ENCODE assay signal across 11 cellular contexts in the genomic region with DNA sequence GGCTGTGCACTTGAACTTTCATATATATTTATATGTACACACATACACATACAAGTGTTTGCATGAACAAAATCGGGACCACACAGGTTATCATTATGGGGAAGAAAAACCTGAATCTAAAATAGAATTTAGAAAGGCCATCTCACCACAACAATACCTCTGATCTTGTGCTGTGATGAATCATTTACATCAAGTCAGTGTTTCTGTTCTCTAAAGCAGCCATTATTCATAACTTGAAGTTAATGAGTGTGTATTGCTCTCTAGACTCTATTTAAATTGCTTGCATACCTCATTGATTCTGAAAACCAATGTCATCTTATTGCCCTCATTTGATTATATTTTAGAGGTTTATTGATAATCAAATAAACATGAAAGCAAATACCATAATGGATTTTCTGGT.
A peak's percentile ranks its signal among the peaks of the same experiment; 100 is the strongest.
DNase-seq lines count a peak whose midpoint lies in the region; ATAC-seq and TF ChIP-seq lines count a peak whose summit lies in the region.
"Had no signal": no experiment of that assay in that cellular context is flagged by ENCODE, and none has a peak within 500 bp of the region (broad histone marks: within the 10 kb centered on the region; RNA-seq: fewer than 3 reads in every experiment).

No MANE protein-coding gene starts in this region.

- POLR2A ChIA-PET in OCI-LY7 (lab: Charles Lee) = interaction anchor here (0.7 kb wide), 1 partner anchor 173 kb away, joined by 4 read pairs; no protein-coding TSS in a partner anchor

- intact Hi-C loops in OCI-LY7 (cut with micrococcal nuclease; ENCODE audit: unreplicated experiment) = no loop called here

- no peaks in the 10 kb centered on the region for H3K9me3 ChIP-seq in OCI-LY7 (ENCODE audit: low read length)

- in situ Hi-C loops in GM13977 (cut with MboI; ENCODE audit: low pct_unique_long_range_greater_than_20kb, low sequenced_read_pairs, unreplicated experiment) = no loop called here

- H3K4me1 ChIP-seq in OCI-LY7 (ENCODE audit: insufficient read depth, low read length, poor library complexity, severe bottlenecking) = no peaks in the 10 kb centered on the region

- DNase-seq in GM13977 (ENCODE audit: low spot score) (peak; percentile 74), GM19240 (ENCODE audit: insufficient read length, low spot score) (peak; percentile 35), hippocampal formation (lab: John Stamatoyannopoulos, UW) (no peak), OCI-LY7 (ENCODE audit: low spot score) (no peak), erythroblast (lab: John Stamatoyannopoulos, UW) (no peak), RPMI8226 (no peak)
- DNase-seq: activated effector memory CD4-positive, alpha-beta T cell treated with anti-CD3 and anti-CD28 coated beads, Interleukin-2, amount 50 U/mL, for 16 hours; CD4-positive, alpha-beta memory T cell; NCI-H510A had no signal

- BruUV-seq in OCI-LY7 (replicated peaks; lab: Mats Ljungman, UMichigan) = no TSS peak

- no peaks in the 10 kb centered on the region for H3K9me2 ChIP-seq in OCI-LY7 (ENCODE audit: insufficient read depth, low read length)

- H3K4me3 ChIP-seq in OCI-LY7 (ENCODE audit: low read depth, low read length, poor library complexity, severe bottlenecking) = no peak overlapping the region

- CTCF ChIA-PET in OCI-LY7 (lab: Charles Lee; ENCODE audit: unreplicated experiment) = no interaction called here

- TF ChIP-seq CTCF in GM13977 (IDR thresholded peaks at IDR 0.05; ENCODE audit: extremely low read depth, insufficient read depth, missing control alignments) (no peak), OCI-LY7 (conservative IDR thresholded peaks at IDR 0.05; ENCODE audit: low read length) (no peak)

- H3K4me2 ChIP-seq in OCI-LY7 (ENCODE audit: low read length) = no peak overlapping the region

- ATAC-seq in HG02840 (IDR thresholded peaks at IDR 0.05; ENCODE audit: low FRiP score, unreplicated experiment) = peak; percentile 92
- ATAC-seq in HG03565 (IDR thresholded peaks at IDR 0.05; ENCODE audit: unreplicated experiment) = peak; percentile 90

- no peaks in the 10 kb centered on the region for H4K20me1 ChIP-seq in OCI-LY7 (ENCODE audit: insufficient read depth, low read length)

- H3K27ac ChIP-seq in OCI-LY7 (ENCODE audit: low read depth, low read length, poor library complexity, severe bottlenecking) = no peak overlapping the region

- no peak overlapping the region for H2AFZ ChIP-seq in OCI-LY7 (ENCODE audit: low read length)

- no peaks in the 10 kb centered on the region for H3K36me3 ChIP-seq in OCI-LY7 (ENCODE audit: insufficient read depth, low read length)

- no peak for TF ChIP-seq POLR2A in erythroblast (IDR thresholded peaks at IDR 0.05; ENCODE audit: low read length)

- H3K79me2 ChIP-seq in OCI-LY7 (ENCODE audit: insufficient read depth, low read depth, low read length) = no peaks in the 10 kb centered on the region

Comparison
In these comparisons a context has a peak if more than half of its experiments do, and no peak if none do; other contexts are left out.
1. DNase-seq: peak in GM13977 (single experiment) and GM19240 (single experiment); none in hippocampal formation (0 of 2), OCI-LY7 (single experiment), erythroblast (0 of 2) and RPMI8226 (single experiment).